20 cellular contexts compared by ENCODE assay signal in the genomic region with DNA sequence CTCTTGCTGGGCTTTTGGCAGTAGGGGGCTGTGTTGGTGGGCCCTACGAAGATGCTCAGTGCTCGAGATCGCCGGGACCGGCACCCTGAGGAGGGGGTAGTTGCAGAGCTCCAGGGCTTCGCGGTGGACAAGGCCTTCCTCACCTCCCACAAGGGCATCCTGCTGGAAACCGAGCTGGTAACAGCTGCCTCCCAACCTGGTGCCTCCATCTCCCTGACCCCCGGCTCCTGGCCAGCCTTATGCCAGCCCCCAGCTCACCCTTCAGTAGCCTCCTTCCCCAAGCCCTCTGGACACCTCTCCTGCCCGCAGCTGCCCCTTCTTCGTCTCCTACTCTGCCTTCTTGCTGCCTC. TPM values are rescaled to one million over a fixed set of nuclear protein-coding genes. Genes with fewer than 3 reads are reported as not detected.
DNase-seq lines count a peak whose midpoint lies in the region; ATAC-seq and TF ChIP-seq lines count a peak whose summit lies in the region.
"Had no signal": no experiment of that assay in that cellular context is flagged by ENCODE, and none has a peak within 500 bp of the region (broad histone marks: within the 10 kb centered on the region; RNA-seq: fewer than 3 reads in every experiment).

No MANE protein-coding gene starts in this region.

- H3K79me2 ChIP-seq in OCI-LY7 (ENCODE audit: insufficient read depth, low read depth, low read length), result no peaks in the 10 kb centered on the region

- H3K27ac ChIP-seq in BLaER1, result peak overlapping the region; percentile 73
- peak overlapping the region; percentile 23 for H3K27ac ChIP-seq in adipose tissue (ENCODE audit: low read depth, low read length)
- peak overlapping the region; percentile 94 for H3K27ac ChIP-seq in layer of hippocampus (ENCODE audit: low read depth, low read length)
- peak overlapping the region; percentile 12 for H3K27ac ChIP-seq in rectal smooth muscle tissue (ENCODE audit: low read depth, low read length)
- no peak overlapping the region for H3K27ac ChIP-seq in OCI-LY7 (ENCODE audit: low read depth, low read length, poor library complexity, severe bottlenecking)
- H3K27ac ChIP-seq: Peyer's patch had no signal

- no peak for TF ChIP-seq CTCF in OCI-LY7 (conservative IDR thresholded peaks at IDR 0.05; ENCODE audit: low read length)

- no peaks in the 10 kb centered on the region for H3K9me2 ChIP-seq in OCI-LY7 (ENCODE audit: insufficient read depth, low read length)

- H3K4me2 ChIP-seq in BLaER1 (peak overlapping the region; percentile 92), OCI-LY7 (ENCODE audit: low read length) (no peak overlapping the region)

- H3K27me3 ChIP-seq in BLaER1 (no peaks in the 10 kb centered on the region; the same call in 1 of the 2 replicates), layer of hippocampus (ENCODE audit: control insufficient read depth, insufficient read depth, low read length) (no peaks in the 10 kb centered on the region), rectal smooth muscle tissue (ENCODE audit: control insufficient read depth, insufficient read depth, low read length) (peaks cover 2% of the 10 kb centered on the region)
- H3K27me3 ChIP-seq: Peyer's patch had no signal

- H3K4me1 ChIP-seq in BLaER1, result peaks cover 62% of the 10 kb centered on the region
- no peaks in the 10 kb centered on the region for H3K4me1 ChIP-seq in rectal smooth muscle tissue (ENCODE audit: control insufficient read depth, insufficient read depth, low read length)
- H3K4me1 ChIP-seq in OCI-LY7 (ENCODE audit: insufficient read depth, low read length, poor library complexity, severe bottlenecking), result no peaks in the 10 kb centered on the region

- BruUV-seq in OCI-LY7 (replicated peaks; lab: Mats Ljungman, UMichigan), result no TSS peak

- H3K9me3 ChIP-seq in BLaER1, result no peaks in the 10 kb centered on the region
- no peaks in the 10 kb centered on the region for H3K9me3 ChIP-seq in OCI-LY7 (ENCODE audit: low read length)
- H3K9me3 ChIP-seq: Peyer's patch had no signal

- DNase-seq in NCI-H146 treated with DMSO at 0.1 percent for 48 hours (lab: John Stamatoyannopoulos, UW; ENCODE audit: unreplicated experiment) (no peak), OCI-LY7 (ENCODE audit: low spot score) (no peak), dedifferentiated amniotic fluid mesenchymal stem cell (ENCODE audit: extremely low spot score) (no peak)
- DNase-seq: Calu3; CD4-positive, CD25-positive, alpha-beta regulatory T cell; DND-41; GF-D8; GOT3; MV-4-11; NCI-H1417 treated with DMSO at 0.1 percent for 48 hours; NCI-H2029 treated with DMSO at 0.1 percent for 48 hours; NCI-H510A had no signal

- H2AFZ ChIP-seq in OCI-LY7 (ENCODE audit: low read length), result no peak overlapping the region

- CTCF ChIA-PET in OCI-LY7 (lab: Charles Lee; ENCODE audit: unreplicated experiment), result no interaction called here

- intact Hi-C loops in OCI-LY7 (cut with micrococcal nuclease; ENCODE audit: unreplicated experiment), result no loop called here

- peak overlapping the region; percentile 54; the same call in 1 of the 2 replicates for H3K9ac ChIP-seq in BLaER1
- no peak overlapping the region for H3K9ac ChIP-seq in rectal smooth muscle tissue (ENCODE audit: low read length)

- POLR2A ChIA-PET in OCI-LY7 (lab: Charles Lee), result interaction anchor here (0.6 kb wide), 2 partner anchors 11 to 1594 kb away, joined by 3 read pairs; no protein-coding TSS in a partner anchor

- no peak for ATAC-seq in GM18858 (IDR thresholded peaks at IDR 0.05; ENCODE audit: unreplicated experiment)

- H3K36me3 ChIP-seq in BLaER1 (no peaks in the 10 kb centered on the region), rectal smooth muscle tissue (ENCODE audit: control insufficient read depth, insufficient read depth, low read length) (no peaks in the 10 kb centered on the region), OCI-LY7 (ENCODE audit: insufficient read depth, low read length) (no peaks in the 10 kb centered on the region)
- H3K36me3 ChIP-seq: Peyer's patch had no signal

- 64 to 79% (median 66%) methylated on average over 11 of the region's 11 CpGs for WGBS in adipose tissue, 3 donors

- no peaks in the 10 kb centered on the region for H4K20me1 ChIP-seq in BLaER1
- H4K20me1 ChIP-seq in OCI-LY7 (ENCODE audit: insufficient read depth, low read length), result no peaks in the 10 kb centered on the region

- H3K4me3 ChIP-seq in BLaER1 (0 out of 2 replicates have a peak overlapping the region, but pooled peaks have one; percentile 32), rectal smooth muscle tissue (ENCODE audit: low read length) (no peak overlapping the region), OCI-LY7 (ENCODE audit: low read depth, low read length, poor library complexity, severe bottlenecking) (no peak overlapping the region)
- H3K4me3 ChIP-seq: Peyer's patch had no signal

RNA-seq across cellular contexts. Expression of a gene that starts 0.3 kb away (rescaled TPM):
- polyA plus RNA-seq in adipose tissue, result under 1 TPM in 2 of 3 donors, not detected in 1; 0.26 to 0.43 TPM
- total RNA-seq in OCI-LY7 (2014; rRNA removed; shearing (Covaris generic)), result not detected in 2 replicates
- not detected in 2 replicates for total RNA-seq in OCI-LY7 (2022)
- total RNA-seq: A673, Calu3, HT-29, Peyer's patch had no signal
- polyA plus RNA-seq: CD4-positive, CD25-positive, alpha-beta regulatory T cell had no signal

RNA-seq across cellular contexts. Expression of a gene that starts 4.6 kb away (rescaled TPM):
- under 1 TPM in 1 of 3 donors, not detected in 2; 0.06 TPM for polyA plus RNA-seq in adipose tissue
- total RNA-seq in OCI-LY7 (2014; rRNA removed; shearing (Covaris generic)), result not detected in 2 replicates
- total RNA-seq in OCI-LY7 (2022), result not detected in 2 replicates
- total RNA-seq: A673; Calu3; CD4-positive, CD25-positive, alpha-beta regulatory T cell; HT-29; Peyer's patch had no signal
- polyA plus RNA-seq: CD4-positive, CD25-positive, alpha-beta regulatory T cell had no signal

RNA-seq across cellular contexts. Expression of a gene that starts 12.2 kb away (rescaled TPM):
- polyA plus RNA-seq in adipose tissue, result 10 to 100 TPM in 2 of 3 donors, 1 to 10 TPM in 1; 2.3 to 17.5 (median 11.1) TPM
- not detected in 2 replicates for total RNA-seq in OCI-LY7 (2014; rRNA removed; shearing (Covaris generic))
- total RNA-seq in OCI-LY7 (2022), result not detected in 2 replicates
- total RNA-seq: Calu3; CD4-positive, CD25-positive, alpha-beta regulatory T cell; HT-29 had no signal
- polyA plus RNA-seq: CD4-positive, CD25-positive, alpha-beta regulatory T cell had no signal

RNA-seq across cellular contexts. Expression of a gene that starts 24.5 kb away (rescaled TPM):
- polyA plus RNA-seq in adipose tissue, result 1 to 10 TPM; 8.4 to 9.9 (median 9.5) TPM
- not detected in 2 replicates for total RNA-seq in OCI-LY7 (2014; rRNA removed; shearing (Covaris generic))
- not detected in 2 replicates for total RNA-seq in OCI-LY7 (2022)
- total RNA-seq: HT-29 had no signal

RNA-seq across cellular contexts. Expression of a gene that starts 30.9 kb away (rescaled TPM):
- polyA plus RNA-seq in adipose tissue, result 10 to 100 TPM in 1 of 3 donors, under 1 TPM in 2; 0.18 to 10.8 (median 0.56) TPM
- total RNA-seq in OCI-LY7 (2014; rRNA removed; shearing (Covaris generic)), result not detected in 2 replicates
- total RNA-seq in OCI-LY7 (2022), result not detected in 2 replicates
- total RNA-seq: A673; Calu3; CD4-positive, CD25-positive, alpha-beta regulatory T cell; HT-29; Peyer's patch had no signal
- polyA plus RNA-seq: CD4-positive, CD25-positive, alpha-beta regulatory T cell had no signal
